In the genomic region with DNA sequence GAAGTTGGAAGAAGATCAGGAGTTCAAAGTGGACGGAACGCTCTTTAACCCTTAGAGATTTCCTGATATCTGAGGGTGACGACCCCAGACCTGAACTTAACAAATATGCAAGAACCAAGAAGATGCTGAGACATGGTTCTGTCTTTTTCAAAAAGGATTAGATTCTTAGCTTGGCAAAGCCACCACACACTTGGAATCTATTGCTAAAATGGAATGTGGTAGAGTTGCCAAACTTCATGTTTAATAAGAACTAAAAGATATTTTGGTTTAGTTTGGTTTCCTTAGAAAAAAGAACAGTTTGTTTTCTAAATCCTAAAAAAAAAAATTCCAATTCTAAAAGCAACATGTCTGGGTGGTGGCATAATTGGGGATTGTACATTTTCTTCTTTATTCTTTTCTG, we compare ENCODE assay signal across 28 cellular contexts.
DNase-seq lines count a peak whose midpoint lies in the region; ATAC-seq and TF ChIP-seq lines count a peak whose summit lies in the region.
"Had no signal": no experiment of that assay in that cellular context is flagged by ENCODE, and none has a peak within 500 bp of the region (broad histone marks: within the 10 kb centered on the region; RNA-seq: fewer than 3 reads in every experiment).

No MANE protein-coding gene starts in this region.

- peak; percentile 46 for DNase-seq in AG20443 (ENCODE audit: low spot score)
- DNase-seq in coronary artery (ENCODE audit: low spot score): no peak
- peak; percentile 12 for DNase-seq in iris pigment epithelial cell (ENCODE audit: low read depth)
- DNase-seq in tibial artery: no peak
- no peak for DNase-seq in RPMI8226
- DNase-seq in kidney tubule cell (ENCODE audit: low spot score): no peak
- DNase-seq: activated CD4-positive, CD25-positive, alpha-beta regulatory T cell treated with anti-CD3 and anti-CD28 coated beads, Interleukin-2, amount 50 U/mL, for 72 hours; activated CD8-positive, alpha-beta T cell treated with anti-CD3 and anti-CD28 coated beads, Interleukin-2, amount 10 ng/mL, durations not matched to agents 7 days and 5 days; activated naive CD4-positive, alpha-beta T cell treated with anti-CD3 and anti-CD28 coated beads for 36 hours; adrenal gland; COR-L47; DMS79; GDM1; left ventricle myocardium superior; naive B cell; NCI-H1048; NCI-H446; NCI-H774; Peyer's patch; right cardiac atrium; SHP77 treated with DMSO at 0.1 percent for 48 hours; spleen; stimulated activated CD4-positive, alpha-beta T cell treated with anti-CD3 and anti-CD28 coated beads, Interleukin-2, amount 100 ng/mL, for 24 hours; stimulated activated CD8-positive, alpha-beta memory T cell treated with anti-CD3 and anti-CD28 coated beads, Interleukin-4, amount 100 ng/mL, for 48 hours; stimulated activated naive CD8-positive, alpha-beta T cell treated with anti-CD3 and anti-CD28 coated beads, Interleukin-15, amount 100 ng/mL, for 72 hours had no signal

- H3K4me1 ChIP-seq in tibial artery: peaks cover 0 to 36% (median 13%) of the 10 kb centered on the region in 4 donors
- H3K4me1 ChIP-seq: Peyer's patch, spleen had no signal

- ATAC-seq in HG03571 (IDR thresholded peaks at IDR 0.05; ENCODE audit: unreplicated experiment): no peak
- ATAC-seq: activated CD8-positive, alpha-beta T cell treated with anti-CD3 and anti-CD28 coated beads, Interleukin-2, amount 10 ng/mL, durations not matched to agents 7 days and 5 days; K562; left ventricle myocardium superior; right cardiac atrium; stimulated activated naive CD8-positive, alpha-beta T cell treated with anti-CD3 and anti-CD28 coated beads, Interleukin-15, amount 100 ng/mL, for 72 hours had no signal

- H3K27ac ChIP-seq in coronary artery: peak overlapping the region; percentile 76 to 77
- peak overlapping the region; percentile 88 to 89 for H3K27ac ChIP-seq in tibial artery
- H3K27ac ChIP-seq: C4-2B had no signal

- no peak for TF ChIP-seq CTCF in coronary artery (IDR thresholded peaks at IDR 0.05)
- TF ChIP-seq CTCF in tibial artery (IDR thresholded peaks at IDR 0.05): no peak

- H3K36me3 ChIP-seq in tibial artery: no peaks in the 10 kb centered on the region
- H3K36me3 ChIP-seq: adrenal gland, Peyer's patch, spleen had no signal

- H3K27me3 ChIP-seq in tibial artery: no peaks in the 10 kb centered on the region
- H3K27me3 ChIP-seq: adrenal gland, Peyer's patch had no signal

- intact Hi-C loops in tibial artery (cut with DNase I; ENCODE audit: low total_unique reads): no loop called here

- no peak overlapping the region for H3K4me3 ChIP-seq in coronary artery
- H3K4me3 ChIP-seq in tibial artery: no peak overlapping the region
- H3K4me3 ChIP-seq: adrenal gland, K562, Peyer's patch, spleen had no signal

- H3K9me3 ChIP-seq in tibial artery: peaks cover 0 to 5% (median 0%) of the 10 kb centered on the region in 3 donors
- H3K9me3 ChIP-seq: Peyer's patch had no signal

Comparison
In these comparisons a context has a peak if more than half of its experiments do, and no peak if none do; other contexts are left out.
1. DNase-seq: peak in AG20443 (single experiment) and iris pigment epithelial cell (single experiment); none in coronary artery (single experiment), tibial artery (0 of 2), RPMI8226 (single experiment) and kidney tubule cell (single experiment).